ENCODE assay signal across 21 cellular contexts in the genomic region with DNA sequence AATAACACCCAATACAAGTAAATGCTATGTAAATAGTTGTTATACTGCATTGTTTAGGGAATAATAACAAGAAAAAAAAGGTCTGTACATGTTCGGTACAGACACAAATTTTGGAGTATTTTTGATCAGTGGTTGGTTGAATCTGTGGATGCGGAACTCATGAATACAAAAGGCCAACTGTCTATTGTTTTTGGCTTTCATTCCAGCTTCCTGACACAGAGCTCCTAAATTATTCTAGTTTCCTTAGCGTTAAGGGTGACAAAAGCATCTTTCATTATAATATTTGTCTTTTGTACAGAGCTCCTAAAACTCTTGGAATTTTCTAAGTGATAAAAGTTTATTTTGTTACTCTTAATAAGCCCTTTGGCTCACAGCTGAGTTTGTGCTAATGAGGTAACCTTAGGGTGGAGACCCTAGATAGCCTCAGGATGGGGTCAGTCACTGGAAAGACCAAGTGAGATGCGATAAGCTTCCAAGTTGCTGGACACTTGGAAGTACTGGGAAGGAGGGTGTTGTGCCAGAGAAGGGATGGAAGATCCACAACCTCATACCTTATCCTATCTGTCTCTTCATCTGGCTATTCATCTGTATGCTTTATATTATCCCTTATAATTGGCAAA.
"Had no signal": no experiment of that assay in that cellular context is flagged by ENCODE, and none has a peak within 500 bp of the region (broad histone marks: within the 10 kb centered on the region; RNA-seq: fewer than 3 reads in every experiment).

No MANE protein-coding gene starts in this region.

- H3K4me1 ChIP-seq: colonic mucosa, left lung, uterus had no signal

- H3K27ac ChIP-seq: colonic mucosa, epithelial cell of prostate, left lung, testis, uterus, WERI-Rb-1 had no signal

- FAIRE-seq: TTC549 had no signal

- ATAC-seq: activated CD8-positive, alpha-beta T cell treated with anti-CD3 and anti-CD28 coated beads, Interleukin-2, amount 10 ng/mL, durations not matched to agents 7 days and 5 days; left lung; stimulated activated naive CD8-positive, alpha-beta T cell treated with anti-CD3 and anti-CD28 coated beads, Interleukin-15, amount 100 ng/mL, for 72 hours; T-cell had no signal

- H3K4me3 ChIP-seq: colonic mucosa, left lung, testis, uterus had no signal

- DNase-seq: activated CD4-positive, alpha-beta T cell treated with anti-CD3 and anti-CD28 coated beads for 1 hour; activated CD4-positive, alpha-beta T cell treated with anti-CD3 and anti-CD28 coated beads, Interleukin-2, amount 50 U/mL, for 1 hour; activated CD8-positive, alpha-beta T cell treated with anti-CD3 and anti-CD28 coated beads, Interleukin-2, amount 10 ng/mL, durations not matched to agents 7 days and 5 days; activated gamma-delta T cell treated with Interleukin-2 at 50 U/mL for 16 hours; aorta; colonic mucosa; endodermal cell; left lung; mesendoderm; naive B cell; occipital lobe; posterior cingulate gyrus; stimulated activated CD4-positive, alpha-beta T cell treated with anti-CD3 and anti-CD28 coated beads, Interleukin-1b, Interleukin-23, amount 100 ng/mL, for 48 hours; stimulated activated naive CD8-positive, alpha-beta T cell treated with anti-CD3 and anti-CD28 coated beads, Interleukin-15, amount 100 ng/mL, for 72 hours; T-cell; testis; trophoblast cell; uterus; WERI-Rb-1 had no signal

- H3K27me3 ChIP-seq: colonic mucosa, left lung, testis, uterus had no signal

- H3K9me3 ChIP-seq: colonic mucosa, testis, uterus had no signal

- H3K36me3 ChIP-seq: colonic mucosa, left lung, uterus, WERI-Rb-1 had no signal
